ENCODE assay signal across 10 cellular contexts in the genomic region with DNA sequence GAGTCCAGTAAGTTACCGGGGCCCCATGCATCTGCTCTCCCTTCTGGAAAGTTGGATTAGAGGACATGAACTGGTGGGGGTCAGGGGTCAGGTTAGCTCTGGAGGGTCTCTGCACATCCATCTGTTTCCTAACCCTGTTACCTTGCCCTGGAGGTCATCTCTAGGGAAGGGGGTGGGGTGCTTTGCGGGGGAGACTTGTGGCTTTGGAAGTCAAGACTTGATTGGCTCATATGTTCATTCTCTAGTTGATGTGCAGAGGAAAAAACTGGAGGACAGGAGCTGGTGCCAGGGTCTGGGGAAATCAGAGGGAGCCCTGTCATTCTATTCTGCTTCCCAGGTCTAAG. TPM values are rescaled to one million over a fixed set of nuclear protein-coding genes. Genes with fewer than 3 reads are reported as not detected.
DNase-seq lines count a peak whose midpoint lies in the region; ATAC-seq and TF ChIP-seq lines count a peak whose summit lies in the region.
"Had no signal": no experiment of that assay in that cellular context is flagged by ENCODE, and none has a peak within 500 bp of the region (broad histone marks: within the 10 kb centered on the region; RNA-seq: fewer than 3 reads in every experiment).

No MANE protein-coding gene starts in this region.

- H3K36me3 ChIP-seq in BLaER1 treated with 17β-estradiol and CSF1 and Interleukin-3, amounts not matched to agents 10 nM and 100 nM: no peaks in the 10 kb centered on the region
- H3K36me3 ChIP-seq in HUES48 (ENCODE audit: control insufficient read depth, insufficient read depth, low read length): no peaks in the 10 kb centered on the region
- no peaks in the 10 kb centered on the region for H3K36me3 ChIP-seq in esophagus muscularis mucosa
- H3K36me3 ChIP-seq in parathyroid adenoma (ENCODE audit: control insufficient read depth, insufficient read depth, low read length): no peaks in the 10 kb centered on the region

- H4K20me1 ChIP-seq in BLaER1 treated with 17β-estradiol and CSF1 and Interleukin-3, amounts not matched to agents 10 nM and 100 nM: peaks cover 0 to 20% (median 6%) of the 10 kb centered on the region in 11 experiments; a peak in 5 of 22 replicates

- 41% methylated on average over 2 of the region's 2 CpGs for WGBS in esophagus muscularis mucosa

- intact Hi-C loops in esophagus muscularis mucosa (cut with DNase I): loop anchor here (5.0 kb wide), 2 partner anchors 43 to 248 kb away; no protein-coding TSS in a partner anchor

- 0 out of 22 replicates have a peak overlapping the region, but pooled peaks of 1 of the 11 experiments have one; percentile 89 for H3K9ac ChIP-seq in BLaER1 treated with 17β-estradiol and CSF1 and Interleukin-3, amounts not matched to agents 10 nM and 100 nM
- H3K9ac ChIP-seq in HUES48 (ENCODE audit: low read depth, low read length) (no peak overlapping the region), parathyroid adenoma (no peak overlapping the region)

- TF ChIP-seq EP300 in esophagus muscularis mucosa (IDR thresholded peaks at IDR 0.05): no peak

- no peak for ATAC-seq in GM18505 (IDR thresholded peaks at IDR 0.05; ENCODE audit: unreplicated experiment)
- ATAC-seq in HG02759 (IDR thresholded peaks at IDR 0.05; ENCODE audit: unreplicated experiment): no peak

- TF ChIP-seq CTCF in esophagus muscularis mucosa (IDR thresholded peaks at IDR 0.05) (no peak), parathyroid adenoma (IDR thresholded peaks at IDR 0.05) (no peak)

- H3K79me2 ChIP-seq in parathyroid adenoma: peaks cover 19% of the 10 kb centered on the region

- peak; percentile 79 for DNase-seq in esophagus muscularis mucosa (ENCODE audit: extremely low spot score)
- no peak for DNase-seq in foreskin melanocyte
- no peak for DNase-seq in dedifferentiated amniotic fluid mesenchymal stem cell (ENCODE audit: extremely low spot score)
- DNase-seq: GDM1 had no signal

- H3K4me2 ChIP-seq in BLaER1 treated with 17β-estradiol and CSF1 and Interleukin-3, amounts not matched to agents 10 nM and 100 nM: peak overlapping the region in 10 of 11 experiments; percentile 85 to 100 (median 100); a peak in 19 of 22 replicates
- peak overlapping the region; percentile 96 for H3K4me2 ChIP-seq in parathyroid adenoma (ENCODE audit: low read length)

- no peak overlapping the region for H2AFZ ChIP-seq in parathyroid adenoma

- TF ChIP-seq POLR2A in esophagus muscularis mucosa (IDR thresholded peaks at IDR 0.05; ENCODE audit: low read depth) (no peak), GM18505 (IDR thresholded peaks at IDR 0.05; ENCODE audit: borderline replicate concordance, extremely low read depth, insufficient read depth, insufficient read length) (no peak)

- peaks cover 0 to 9% (median 0%) of the 10 kb centered on the region in 11 experiments; a peak in 1 of 22 replicates for H3K9me3 ChIP-seq in BLaER1 treated with 17β-estradiol and CSF1 and Interleukin-3, amounts not matched to agents 10 nM and 100 nM (replicated peaks in 1 of 11)
- no peaks in the 10 kb centered on the region for H3K9me3 ChIP-seq in HUES48 (ENCODE audit: control insufficient read depth, insufficient read depth, low read length)
- H3K9me3 ChIP-seq in esophagus muscularis mucosa: no peaks in the 10 kb centered on the region
- no peaks in the 10 kb centered on the region for H3K9me3 ChIP-seq in parathyroid adenoma (ENCODE audit: control insufficient read depth, low read length)

- H3K4me3 ChIP-seq in BLaER1 treated with 17β-estradiol and CSF1 and Interleukin-3, amounts not matched to agents 10 nM and 100 nM: peak overlapping the region in 6 of 10 experiments; percentile 72 to 90 (median 79); a peak in 9 of 20 replicates
- H3K4me3 ChIP-seq in HUES48 (ENCODE audit: low read depth, low read length) (peak overlapping the region; percentile 74; the same call in 1 of the 2 replicates), esophagus muscularis mucosa (peak overlapping the region; percentile 68 to 90 (median 85)), parathyroid adenoma (ENCODE audit: low read depth, low read length) (peak overlapping the region; percentile 77)

- H3K4me1 ChIP-seq in BLaER1 treated with 17β-estradiol and CSF1 and Interleukin-3, amounts not matched to agents 10 nM and 100 nM: peaks cover 0 to 24% (median 21%) of the 10 kb centered on the region in 10 experiments; a peak in 18 of 20 replicates
- peaks cover 8% of the 10 kb centered on the region for H3K4me1 ChIP-seq in HUES48 (ENCODE audit: control insufficient read depth, insufficient read depth, low read length)
- H3K4me1 ChIP-seq in esophagus muscularis mucosa: peaks cover 9 to 39% (median 27%) of the 10 kb centered on the region in 4 donors
- H3K4me1 ChIP-seq in parathyroid adenoma: peaks cover 8% of the 10 kb centered on the region

- H3K27ac ChIP-seq in BLaER1 treated with 17β-estradiol and CSF1 and Interleukin-3, amounts not matched to agents 10 nM and 100 nM: no peak overlapping the region
- H3K27ac ChIP-seq in HUES48 (ENCODE audit: low read depth, low read length) (no peak overlapping the region), esophagus muscularis mucosa (replicated peaks in 1 of 4) (no peak overlapping the region), parathyroid adenoma (no peak overlapping the region)

- H3K27me3 ChIP-seq in BLaER1 treated with 17β-estradiol and CSF1 and Interleukin-3, amounts not matched to agents 10 nM and 100 nM: peaks cover 9 to 32% (median 18%) of the 10 kb centered on the region in 11 experiments; a peak in 16 of 22 replicates
- peaks cover 63% of the 10 kb centered on the region for H3K27me3 ChIP-seq in HUES48 (ENCODE audit: control insufficient read depth, insufficient read depth, low read length)
- peaks cover 0 to 11% (median 0%) of the 10 kb centered on the region in 4 donors for H3K27me3 ChIP-seq in esophagus muscularis mucosa
- H3K27me3 ChIP-seq in parathyroid adenoma (ENCODE audit: control insufficient read depth, insufficient read depth, low read length): no peaks in the 10 kb centered on the region

RNA-seq across cellular contexts. Expression of gene KALRN, which starts 1.6 kb away (rescaled TPM):
- 10 to 100 TPM; 20.8 to 49.7 (median 28.7) TPM for total RNA-seq in esophagus muscularis mucosa

RNA-seq across cellular contexts. Expression of gene ROPN1, which starts 42.9 kb away (rescaled TPM):
- total RNA-seq in esophagus muscularis mucosa: not detected
- total RNA-seq: dermis microvascular lymphatic vessel endothelial cell had no signal
